Comparison of ENCODE assay signal across 17 cellular contexts in the genomic region with DNA sequence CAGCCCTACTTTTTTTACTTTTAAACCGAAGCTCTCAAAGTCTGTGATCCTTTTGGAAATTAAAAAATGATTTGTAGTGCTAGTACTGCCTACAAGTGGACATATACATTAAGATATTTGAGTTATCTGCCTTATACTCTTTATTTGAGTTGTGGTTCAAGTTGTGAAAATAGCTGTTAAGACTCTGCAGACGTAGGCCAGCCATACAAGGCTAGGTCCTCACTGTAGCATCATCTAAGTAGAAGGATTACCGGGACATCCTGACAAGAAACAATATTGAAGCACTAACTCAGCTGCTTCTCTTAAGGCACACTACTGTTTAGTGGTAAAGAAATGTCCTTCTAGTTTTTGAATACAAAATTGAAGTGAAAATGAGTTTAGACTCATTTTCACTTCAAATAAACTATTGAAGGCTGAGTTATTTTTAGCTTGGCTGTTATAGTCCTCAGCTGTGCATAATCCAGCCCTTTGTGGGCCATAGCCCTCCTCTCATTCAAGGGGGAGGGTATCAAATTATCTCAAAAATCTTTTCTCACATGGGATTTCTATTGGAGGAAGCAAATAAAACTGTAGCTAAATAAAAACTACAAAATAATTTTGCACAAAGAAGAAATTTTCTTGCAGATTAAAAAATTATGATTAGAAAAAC.
A peak's percentile ranks its signal among the peaks of the same experiment; 100 is the strongest.
DNase-seq lines count a peak whose midpoint lies in the region; ATAC-seq and TF ChIP-seq lines count a peak whose summit lies in the region.
"Had no signal": no experiment of that assay in that cellular context is flagged by ENCODE, and none has a peak within 500 bp of the region (broad histone marks: within the 10 kb centered on the region; RNA-seq: fewer than 3 reads in every experiment).

No MANE protein-coding gene starts in this region.

- H4K20me1 ChIP-seq in hepatocyte (ENCODE audit: insufficient read depth, poor library complexity, severe bottlenecking): no peaks in the 10 kb centered on the region

- no peaks in the 10 kb centered on the region for H3K9me2 ChIP-seq in hepatocyte (replicated peaks; ENCODE audit: insufficient read depth)

- H3K27me3 ChIP-seq in right atrium auricular region (no peaks in the 10 kb centered on the region), right cardiac atrium (ENCODE audit: control insufficient read depth, insufficient read depth) (no peaks in the 10 kb centered on the region), foreskin keratinocyte (no peaks in the 10 kb centered on the region), sigmoid colon (no peaks in the 10 kb centered on the region), vagina (no peaks in the 10 kb centered on the region), hepatocyte (no peaks in the 10 kb centered on the region)
- H3K27me3 ChIP-seq: ovary had no signal

- H3K79me2 ChIP-seq in hepatocyte: no peaks in the 10 kb centered on the region

- H3K27ac ChIP-seq in right atrium auricular region: peak overlapping the region; percentile 59 to 79
- H3K27ac ChIP-seq in right cardiac atrium (ENCODE audit: low read length): no peak overlapping the region
- H3K27ac ChIP-seq in foreskin keratinocyte: peak overlapping the region; percentile 64
- peak overlapping the region in 3 of 4 donors; percentile 36 to 67 (median 66) for H3K27ac ChIP-seq in sigmoid colon
- peak overlapping the region; percentile 83 for H3K27ac ChIP-seq in vagina
- no peak overlapping the region for H3K27ac ChIP-seq in hepatocyte
- H3K27ac ChIP-seq: ovary had no signal

- 89% methylated on average over 3 of the region's 3 CpGs for WGBS in right cardiac atrium
- WGBS in sigmoid colon, 2 donors: 92 to 93% methylated on average over 3 of the region's 3 CpGs
- WGBS in hepatocyte (ENCODE audit: low lambda C conversion rate, missing lambda C conversion rate): 91% methylated on average over 3 of the region's 3 CpGs

- no peak for TF ChIP-seq EP300 in sigmoid colon (IDR thresholded peaks at IDR 0.05)

- intact Hi-C loops in right cardiac atrium (cut with DNase I): no loop called here
- intact Hi-C loops in sigmoid colon (cut with DNase I): no loop called here
- intact Hi-C loops in vagina (cut with DNase I): loop anchor here (5.0 to 10.0 kb wide), 2 partner anchors 51 to 57 kb away; no protein-coding TSS in a partner anchor

- TF ChIP-seq POLR2A in sigmoid colon (IDR thresholded peaks at IDR 0.05) (no peak), vagina (IDR thresholded peaks at IDR 0.05) (no peak)

- no peak overlapping the region for H3K4me2 ChIP-seq in hepatocyte

- no peak for ATAC-seq in right cardiac atrium
- ATAC-seq in foreskin keratinocyte: no peak
- no peak for ATAC-seq in HG02571 (IDR thresholded peaks at IDR 0.05; ENCODE audit: unreplicated experiment)
- ATAC-seq: K562 had no signal

- H3K9me3 ChIP-seq in right atrium auricular region (no peaks in the 10 kb centered on the region), right cardiac atrium (ENCODE audit: control insufficient read depth, low read length) (no peaks in the 10 kb centered on the region), sigmoid colon (no peaks in the 10 kb centered on the region), vagina (no peaks in the 10 kb centered on the region), hepatocyte (ENCODE audit: low read depth) (no peaks in the 10 kb centered on the region)
- H3K9me3 ChIP-seq: ovary had no signal

- H3K4me3 ChIP-seq in right atrium auricular region (no peak overlapping the region), right cardiac atrium (ENCODE audit: low read length) (no peak overlapping the region), sigmoid colon (no peak overlapping the region), vagina (no peak overlapping the region), hepatocyte (no peak overlapping the region)
- H3K4me3 ChIP-seq: K562, ovary had no signal

- TF ChIP-seq CTCF in right atrium auricular region (IDR thresholded peaks at IDR 0.05) (no peak), foreskin keratinocyte (conservative IDR thresholded peaks at IDR 0.05) (no peak), sigmoid colon (IDR thresholded peaks at IDR 0.05) (no peak), vagina (IDR thresholded peaks at IDR 0.05) (no peak), hepatocyte (IDR thresholded peaks at IDR 0.05; ENCODE audit: poor library complexity) (no peak)

- no peak overlapping the region for H2AFZ ChIP-seq in hepatocyte

- H3K4me1 ChIP-seq in right atrium auricular region (peaks cover 0 to 26% of the 10 kb centered on the region in 2 donors), right cardiac atrium (ENCODE audit: control insufficient read depth, insufficient read depth, low read length) (peaks cover 3% of the 10 kb centered on the region), foreskin keratinocyte (peaks cover 10% of the 10 kb centered on the region), sigmoid colon (peaks cover 0 to 17% (median 12%) of the 10 kb centered on the region in 4 donors), vagina (peaks cover 34% of the 10 kb centered on the region), hepatocyte (ENCODE audit: insufficient read depth) (peaks cover 20% of the 10 kb centered on the region)

- DNase-seq in right atrium auricular region (ENCODE audit: low spot score): no peak
- no peak for DNase-seq in right cardiac atrium
- DNase-seq in foreskin keratinocyte: no peak
- DNase-seq in sigmoid colon: no peak
- DNase-seq in vagina (ENCODE audit: extremely low spot score in 2 of 2): no peak
- DNase-seq in NCI-H748 treated with DMSO at 0.1 percent for 48 hours (lab: John Stamatoyannopoulos, UW): no peak
- DNase-seq in hepatocyte (ENCODE audit: low spot score): no peak
- DNase-seq: activated gamma-delta T cell treated with Interleukin-2 at 50 U/mL for 16 hours; DMS79; effector CD8-positive, alpha-beta T cell; foreskin fibroblast; NCI-H1105; ovary; SHP77; T-helper 2 cell had no signal

- H3K36me3 ChIP-seq in right atrium auricular region (no peaks in the 10 kb centered on the region), sigmoid colon (no peaks in the 10 kb centered on the region), vagina (no peaks in the 10 kb centered on the region), hepatocyte (replicated peaks; ENCODE audit: insufficient read depth, low read depth) (no peaks in the 10 kb centered on the region)
- H3K36me3 ChIP-seq: ovary had no signal

Comparison
In these comparisons a context has a peak if more than half of its experiments do, and no peak if none do; other contexts are left out.
1. H3K27ac ChIP-seq: peak in right atrium auricular region (2 of 2), foreskin keratinocyte (single experiment), sigmoid colon (3 of 4) and vagina (single experiment); none in right cardiac atrium (single experiment) and hepatocyte (single experiment).